Comparison of ENCODE assay signal across 1 cellular context in the genomic region with DNA sequence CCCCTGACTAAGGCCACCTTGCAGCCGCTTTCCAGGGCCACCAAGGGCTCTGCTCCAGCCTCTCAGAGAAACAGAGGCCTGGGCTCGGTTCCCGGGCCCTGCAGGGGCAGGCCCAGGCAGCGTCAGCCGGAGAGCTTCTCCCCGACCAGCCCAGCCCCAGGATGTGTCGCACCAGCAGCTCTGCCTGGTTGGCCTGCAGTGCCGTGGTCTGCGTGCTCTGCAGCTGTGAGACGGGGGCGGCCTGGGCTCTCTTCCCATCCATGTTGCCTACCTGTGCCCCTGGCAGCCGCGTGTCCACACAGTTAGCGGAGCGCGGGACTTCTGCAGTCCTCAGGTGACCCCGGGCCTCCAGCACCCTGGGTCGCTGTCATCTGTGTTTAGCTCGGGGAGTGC.
TF ChIP-seq lines count a peak whose summit lies in the region.

No MANE protein-coding gene starts in this region.

TF ChIP-seq in HepG2, 621 proteins besides CTCF, POLR2A, EP300 and RAD21:
- TF ChIP-seq, protein P1, sequence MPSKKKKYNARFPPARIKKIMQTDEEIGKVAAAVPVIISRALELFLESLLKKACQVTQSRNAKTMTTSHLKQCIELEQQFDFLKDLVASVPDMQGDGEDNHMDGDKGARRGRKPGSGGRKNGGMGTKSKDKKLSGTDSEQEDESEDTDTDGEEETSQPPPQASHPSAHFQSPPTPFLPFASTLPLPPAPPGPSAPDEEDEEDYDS (CRISPR knock-in tag; IDR thresholded peaks at IDR 0.05): no peak
- TF ChIP-seq RBFOX2 (IDR thresholded peaks at IDR 0.05; ENCODE audit: low read depth, low read length): 0 out of 2 replicates have a peak, but pooled peaks have one; percentile 24
